In the genomic region with DNA sequence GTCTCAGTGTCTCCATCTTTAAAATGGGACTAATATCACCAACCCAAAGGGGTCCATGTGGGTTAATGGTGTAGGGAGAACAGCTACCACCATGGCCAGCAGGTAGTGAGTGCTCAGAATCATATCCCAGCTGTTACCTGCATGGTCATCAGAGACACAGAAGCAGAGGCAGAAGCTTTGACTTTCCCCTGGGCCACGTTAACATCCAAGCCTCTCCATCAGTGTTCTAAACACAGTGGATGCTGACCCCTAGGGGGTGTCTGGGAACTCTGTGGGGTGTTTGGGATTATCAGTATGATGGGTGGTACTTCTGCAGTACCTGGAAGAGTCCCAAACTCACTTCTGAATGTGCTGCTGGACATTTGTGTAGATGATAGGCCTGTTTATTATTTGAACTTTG, we compare ENCODE assay signal across 1 cellular context.
TF ChIP-seq lines count a peak whose summit lies in the region.

No MANE protein-coding gene starts in this region.

TF ChIP-seq in HepG2, 621 proteins besides CTCF, POLR2A, EP300 and RAD21 (continued from another document):
- TF ChIP-seq ZNF543 (CRISPR knock-in tag; IDR thresholded peaks at IDR 0.05) = no peak
- no peak for TF ChIP-seq NR2F6 (IDR thresholded peaks at IDR 0.05)
- TF ChIP-seq NR2F6 (CRISPR knock-in tag; IDR thresholded peaks at IDR 0.05) = no peak
TF ChIP-seq in HepG2: peak in this region for 0.
